18 cellular contexts compared by ENCODE assay signal in genomic region chr16:87896924-87897562, GRCh38. TPM values are rescaled to one million over a fixed set of nuclear protein-coding genes. Genes with fewer than 3 reads are reported as not detected.
DNase-seq lines count a peak whose midpoint lies in the region; ATAC-seq and TF ChIP-seq lines count a peak whose summit lies in the region.
"Had no signal": no experiment of that assay in that cellular context is flagged by ENCODE, and none has a peak within 500 bp of the region (broad histone marks: within the 10 kb centered on the region; RNA-seq: fewer than 3 reads in every experiment).

No MANE protein-coding gene starts in this region.

- CTCF ChIA-PET in HEK293 (lab: Yijun Ruan, JAX) = no interaction called here

- H3K4me1 Mint-ChIP-seq in CD4-positive, CD25-positive, alpha-beta regulatory T cell = peaks cover 0 to 35% (median 22%) of the 10 kb centered on the region in 4 donors
- H3K4me1 Mint-ChIP-seq in activated T-helper 2 cell treated with anti-CD3 and anti-CD28 coated beads, Interferon-gamma antibody, Interleukin-2, Interleukin-4, amounts not matched to agents 10 μg/mL and 5 μg/mL and 100 μg/mL, durations not matched to agents 14 hours and 24 hours and 36 hours (ENCODE audit: low read depth) = peaks cover 52% of the 10 kb centered on the region
- H3K4me1 Mint-ChIP-seq in natural killer cell treated with Interleukin-12 subunit alpha and Interleukin-12 subunit beta and Interleukin-15 and Interleukin-18, amount 100 ng/mL, for 72 hours (ENCODE audit: low read depth in 2 of 2) = peaks cover 28 to 34% of the 10 kb centered on the region in 2 donors

- in situ Hi-C loops in GM13976 (cut with MboI; ENCODE audit: low sequenced_read_pairs, unreplicated experiment) = no loop called here

- POLR2A ChIA-PET in HEK293 (lab: Yijun Ruan, JAX) = no interaction called here

- H3K27ac ChIP-seq in CD4-positive, CD25-positive, alpha-beta regulatory T cell (ENCODE audit: insufficient read depth, low read length, poor library complexity, severe bottlenecking) = peak overlapping the region; percentile 41
- no peak overlapping the region for H3K27ac ChIP-seq in HEK293 (ENCODE audit: extremely low read depth, low read depth, low read length)
- H3K27ac ChIP-seq: adrenal gland, epithelial cell of prostate, sigmoid colon had no signal

- H3K4me3 ChIP-seq in CD4-positive, CD25-positive, alpha-beta regulatory T cell (ENCODE audit: low read depth, low read length) = no peak overlapping the region
- H3K4me3 ChIP-seq in HEK293 (ENCODE audit: low read depth, low read length) = no peak overlapping the region
- H3K4me3 ChIP-seq: adrenal gland, HAP-1, sigmoid colon had no signal

- H3K9me3 ChIP-seq in CD4-positive, CD25-positive, alpha-beta regulatory T cell (ENCODE audit: control insufficient read depth in 2 of 2, low read length in 2 of 2) = no peaks in the 10 kb centered on the region
- no peaks in the 10 kb centered on the region for H3K9me3 ChIP-seq in HEK293 (ENCODE audit: control insufficient read depth, insufficient read depth, low read depth, low read length)
- H3K9me3 ChIP-seq: adrenal gland, BE2C, HAP-1, sigmoid colon had no signal

- H3K27me3 ChIP-seq in CD4-positive, CD25-positive, alpha-beta regulatory T cell (ENCODE audit: control insufficient read depth, insufficient read depth, low read length) = no peaks in the 10 kb centered on the region
- H3K27me3 ChIP-seq: adrenal gland, BE2C, sigmoid colon had no signal

- H3K4me3 Mint-ChIP-seq in CD4-positive, CD25-positive, alpha-beta regulatory T cell = peak overlapping the region; percentile 49 to 76 (median 68)
- peak overlapping the region; percentile 78 for H3K4me3 Mint-ChIP-seq in activated T-helper 2 cell treated with anti-CD3 and anti-CD28 coated beads, Interferon-gamma antibody, Interleukin-2, Interleukin-4, amounts not matched to agents 10 μg/mL and 5 μg/mL and 100 μg/mL, durations not matched to agents 14 hours and 24 hours and 36 hours (ENCODE audit: low read depth)
- H3K4me3 Mint-ChIP-seq in natural killer cell treated with Interleukin-12 subunit alpha and Interleukin-12 subunit beta and Interleukin-15 and Interleukin-18, amount 100 ng/mL, for 72 hours = peak overlapping the region; percentile 78

- intact Hi-C loops in activated T-helper 2 cell treated with anti-CD3 and anti-CD28 coated beads, Interferon-gamma antibody, Interleukin-2, Interleukin-4, amounts not matched to agents 10 μg/mL and 5 μg/mL and 100 μg/mL, durations not matched to agents 14 hours and 24 hours and 36 hours (cut with micrococcal nuclease) = loop anchor here (5.0 kb wide), 1 partner anchor 55 kb away; the partner anchor contains the start of gene BANP

- peak in 1 of 2 donors; percentile 2 for ATAC-seq in CD4-positive, CD25-positive, alpha-beta regulatory T cell (ENCODE audit: low read depth in 2 of 2)
- ATAC-seq in natural killer cell treated with Interleukin-12 subunit alpha and Interleukin-12 subunit beta and Interleukin-15 and Interleukin-18, amount 100 ng/mL, for 72 hours = no peak
- ATAC-seq in GM19467 (IDR thresholded peaks at IDR 0.05; ENCODE audit: unreplicated experiment) = no peak

- H3K4me1 ChIP-seq in CD4-positive, CD25-positive, alpha-beta regulatory T cell (ENCODE audit: control insufficient read depth, insufficient read depth, low read length, poor library complexity, severe bottlenecking) = peaks cover 27% of the 10 kb centered on the region
- H3K4me1 ChIP-seq in HEK293 (ENCODE audit: control insufficient read depth, insufficient read depth, low read length) = no peaks in the 10 kb centered on the region
- H3K4me1 ChIP-seq: BE2C, HAP-1 had no signal

- H3K36me3 ChIP-seq in CD4-positive, CD25-positive, alpha-beta regulatory T cell (ENCODE audit: control insufficient read depth, insufficient read depth, low read length) = no peaks in the 10 kb centered on the region
- no peaks in the 10 kb centered on the region for H3K36me3 ChIP-seq in HEK293 (ENCODE audit: control insufficient read depth in 2 of 2, insufficient read depth in 1 of 2, low read length in 2 of 2)
- H3K36me3 ChIP-seq: adrenal gland, BE2C, HAP-1, sigmoid colon had no signal

- DNase-seq in CD4-positive, CD25-positive, alpha-beta regulatory T cell = no peak
- no peak for DNase-seq in activated T-helper 2 cell treated with anti-CD3 and anti-CD28 coated beads, Interferon-gamma antibody, Interleukin-2, Interleukin-4, amounts not matched to agents 10 μg/mL and 5 μg/mL and 100 μg/mL, durations not matched to agents 14 hours and 24 hours and 36 hours (ENCODE audit: low spot score)
- no peak for DNase-seq in natural killer cell treated with Interleukin-12 subunit alpha and Interleukin-12 subunit beta and Interleukin-15 and Interleukin-18, amount 100 ng/mL, for 72 hours (ENCODE audit: low spot score)
- no peak for DNase-seq in GM13976 (ENCODE audit: low spot score)
- DNase-seq in amniotic stem cell (lab: John Stamatoyannopoulos, UW) = no peak
- no peak for DNase-seq in islet precursor cell
- DNase-seq: adrenal gland, IMR-90, mesendoderm, NCI-H1048, SHP77, sigmoid colon had no signal

- peak overlapping the region; percentile 93 to 97 (median 93) for H3K27ac Mint-ChIP-seq in CD4-positive, CD25-positive, alpha-beta regulatory T cell
- H3K27ac Mint-ChIP-seq in activated T-helper 2 cell treated with anti-CD3 and anti-CD28 coated beads, Interferon-gamma antibody, Interleukin-2, Interleukin-4, amounts not matched to agents 10 μg/mL and 5 μg/mL and 100 μg/mL, durations not matched to agents 14 hours and 24 hours and 36 hours = peak overlapping the region; percentile 100
- peak overlapping the region; percentile 85 to 93 for H3K27ac Mint-ChIP-seq in natural killer cell treated with Interleukin-12 subunit alpha and Interleukin-12 subunit beta and Interleukin-15 and Interleukin-18, amount 100 ng/mL, for 72 hours

- no peaks in the 10 kb centered on the region for H3K36me3 Mint-ChIP-seq in CD4-positive, CD25-positive, alpha-beta regulatory T cell
- H3K36me3 Mint-ChIP-seq in activated T-helper 2 cell treated with anti-CD3 and anti-CD28 coated beads, Interferon-gamma antibody, Interleukin-2, Interleukin-4, amounts not matched to agents 10 μg/mL and 5 μg/mL and 100 μg/mL, durations not matched to agents 14 hours and 24 hours and 36 hours (ENCODE audit: low read depth) = peaks cover 4% of the 10 kb centered on the region
- H3K36me3 Mint-ChIP-seq in natural killer cell treated with Interleukin-12 subunit alpha and Interleukin-12 subunit beta and Interleukin-15 and Interleukin-18, amount 100 ng/mL, for 72 hours = no peaks in the 10 kb centered on the region

- no peaks in the 10 kb centered on the region for H3K27me3 Mint-ChIP-seq in CD4-positive, CD25-positive, alpha-beta regulatory T cell
- no peaks in the 10 kb centered on the region for H3K27me3 Mint-ChIP-seq in activated T-helper 2 cell treated with anti-CD3 and anti-CD28 coated beads, Interferon-gamma antibody, Interleukin-2, Interleukin-4, amounts not matched to agents 10 μg/mL and 5 μg/mL and 100 μg/mL, durations not matched to agents 14 hours and 24 hours and 36 hours (ENCODE audit: low read depth)
- H3K27me3 Mint-ChIP-seq in natural killer cell treated with Interleukin-12 subunit alpha and Interleukin-12 subunit beta and Interleukin-15 and Interleukin-18, amount 100 ng/mL, for 72 hours = no peaks in the 10 kb centered on the region

- no peak for TF ChIP-seq CTCF in HEK293 (tag by site-specific recombination; IDR thresholded peaks at IDR 0.05)
- no peak for TF ChIP-seq CTCF in GM13976 (IDR thresholded peaks at IDR 0.05; ENCODE audit: borderline replicate concordance, control extremely low read depth, extremely low read depth, insufficient read depth, missing control alignments)

- H3K9me3 Mint-ChIP-seq in CD4-positive, CD25-positive, alpha-beta regulatory T cell = no peaks in the 10 kb centered on the region
- no peaks in the 10 kb centered on the region for H3K9me3 Mint-ChIP-seq in activated T-helper 2 cell treated with anti-CD3 and anti-CD28 coated beads, Interferon-gamma antibody, Interleukin-2, Interleukin-4, amounts not matched to agents 10 μg/mL and 5 μg/mL and 100 μg/mL, durations not matched to agents 14 hours and 24 hours and 36 hours
- H3K9me3 Mint-ChIP-seq in natural killer cell treated with Interleukin-12 subunit alpha and Interleukin-12 subunit beta and Interleukin-15 and Interleukin-18, amount 100 ng/mL, for 72 hours = no peaks in the 10 kb centered on the region

TF ChIP-seq in HEK293, 187 proteins besides CTCF, POLR2A, EP300 and RAD21:
- TF ChIP-seq ZFHX2 (tag by site-specific recombination; conservative IDR thresholded peaks at IDR 0.05) (0 out of 2 replicates have a peak, but pooled peaks have one; percentile 5), ZNF555 (tag by site-specific recombination; conservative IDR thresholded peaks at IDR 0.05) (no peak)

RNA-seq across cellular contexts. Expression of gene SLC7A5, which starts 27.7 kb away (rescaled TPM):
- 111 TPM for total RNA-seq in CD4-positive, CD25-positive, alpha-beta regulatory T cell
- polyA plus RNA-seq in CD4-positive, CD25-positive, alpha-beta regulatory T cell = 10 to 100 TPM; 10.3 to 13.3 (median 11.9) TPM
- 271 TPM in 2 replicates for total RNA-seq in activated T-helper 2 cell treated with anti-CD3 and anti-CD28 coated beads, Interferon-gamma antibody, Interleukin-2, Interleukin-4, amounts not matched to agents 10 μg/mL and 5 μg/mL and 100 μg/mL, durations not matched to agents 14 hours and 24 hours and 36 hours
- total RNA-seq in natural killer cell treated with Interleukin-12 subunit alpha and Interleukin-12 subunit beta and Interleukin-15 and Interleukin-18, amount 100 ng/mL, for 72 hours = 100 to 1,000 TPM; 142 to 348 TPM

RNA-seq across cellular contexts. Expression of gene CA5A, which starts 39.3 kb away (rescaled TPM):
- total RNA-seq in CD4-positive, CD25-positive, alpha-beta regulatory T cell = not detected
- not detected for polyA plus RNA-seq in CD4-positive, CD25-positive, alpha-beta regulatory T cell
- not detected in 2 replicates for total RNA-seq in activated T-helper 2 cell treated with anti-CD3 and anti-CD28 coated beads, Interferon-gamma antibody, Interleukin-2, Interleukin-4, amounts not matched to agents 10 μg/mL and 5 μg/mL and 100 μg/mL, durations not matched to agents 14 hours and 24 hours and 36 hours
- total RNA-seq in natural killer cell treated with Interleukin-12 subunit alpha and Interleukin-12 subunit beta and Interleukin-15 and Interleukin-18, amount 100 ng/mL, for 72 hours = not detected
- total RNA-seq: IMR-90, omental fat pad, sigmoid colon had no signal
- polyA plus RNA-seq: adrenal gland, IMR-90, sigmoid colon had no signal

RNA-seq across cellular contexts. Expression of gene BANP, which starts 54.2 kb away (rescaled TPM):
- 114 TPM for total RNA-seq in CD4-positive, CD25-positive, alpha-beta regulatory T cell
- 10 to 100 TPM; 20.4 to 27.6 (median 25.9) TPM for polyA plus RNA-seq in CD4-positive, CD25-positive, alpha-beta regulatory T cell
- 39.7 and 40.8 TPM in 2 replicates for total RNA-seq in activated T-helper 2 cell treated with anti-CD3 and anti-CD28 coated beads, Interferon-gamma antibody, Interleukin-2, Interleukin-4, amounts not matched to agents 10 μg/mL and 5 μg/mL and 100 μg/mL, durations not matched to agents 14 hours and 24 hours and 36 hours
- 10 to 100 TPM; 31.3 to 59.2 TPM for total RNA-seq in natural killer cell treated with Interleukin-12 subunit alpha and Interleukin-12 subunit beta and Interleukin-15 and Interleukin-18, amount 100 ng/mL, for 72 hours
